Comparison of ENCODE assay signal across 8 cellular contexts in genomic region chr3:160129459-160130061, GRCh38.
DNase-seq lines count a peak whose midpoint lies in the region; ATAC-seq and TF ChIP-seq lines count a peak whose summit lies in the region.

No MANE protein-coding gene starts in this region.

- H3K4me3 Mint-ChIP-seq in effector memory CD8-positive, alpha-beta T cell: no peak overlapping the region

- peak; percentile 38 for ATAC-seq in Right ventricle myocardium superior (ENCODE audit: poor library complexity)
- ATAC-seq in HG03571 (IDR thresholded peaks at IDR 0.05; ENCODE audit: unreplicated experiment): peak; percentile 57
- ATAC-seq in effector memory CD8-positive, alpha-beta T cell (replicated peaks): no peak

- peaks cover 5 to 56% of the 10 kb centered on the region in 2 donors for H3K27me3 Mint-ChIP-seq in effector memory CD8-positive, alpha-beta T cell

- H3K4me1 Mint-ChIP-seq in effector memory CD8-positive, alpha-beta T cell (ENCODE audit: low read depth in 2 of 2): peaks cover 2 to 3% of the 10 kb centered on the region in 2 donors

- TF ChIP-seq POLR2A in ovary (IDR thresholded peaks at IDR 0.05): no peak

- DNase-seq in Right ventricle myocardium superior: no peak
- no peak for DNase-seq in cardiac septum (ENCODE audit: low spot score)
- DNase-seq in astrocyte of the hippocampus (ENCODE audit: low read depth, low spot score): peak; percentile 88
- DNase-seq in pulmonary artery endothelial cell (ENCODE audit: low read depth, low spot score): peak; percentile 77
- no peak for DNase-seq in effector memory CD8-positive, alpha-beta T cell
- no peak for DNase-seq in ovary
- DNase-seq in NK-92 (lab: John Stamatoyannopoulos, UW; ENCODE audit: unreplicated experiment): no peak

- no peaks in the 10 kb centered on the region for H3K36me3 ChIP-seq in ovary

- no peak overlapping the region for H3K4me3 ChIP-seq in ovary

- H3K4me1 ChIP-seq in ovary (ENCODE audit: insufficient read depth): no peaks in the 10 kb centered on the region

- no peaks in the 10 kb centered on the region for H3K36me3 Mint-ChIP-seq in effector memory CD8-positive, alpha-beta T cell (ENCODE audit: insufficient read depth)

- H3K27ac Mint-ChIP-seq in effector memory CD8-positive, alpha-beta T cell: no peak overlapping the region

- no peaks in the 10 kb centered on the region for H3K27me3 ChIP-seq in ovary

- no peak for TF ChIP-seq CTCF in ovary (IDR thresholded peaks at IDR 0.05)

- intact Hi-C loops in Right ventricle myocardium superior (cut with DNase I): no loop called here
- intact Hi-C loops in cardiac septum (cut with DNase I): loop anchor here (10.0 kb wide), 1 partner anchor 95 kb away; no protein-coding TSS in a partner anchor
- intact Hi-C loops in ovary (cut with DNase I): no loop called here

- TF ChIP-seq EP300 in ovary (IDR thresholded peaks at IDR 0.05): no peak

- H3K9me3 Mint-ChIP-seq in effector memory CD8-positive, alpha-beta T cell: no peaks in the 10 kb centered on the region

- 22 to 29% (median 29%) methylated on average over 4 of the region's 4 CpGs for WGBS in ovary, 3 donors

- H3K27ac ChIP-seq in ovary: no peak overlapping the region

- no peaks in the 10 kb centered on the region for H3K9me3 ChIP-seq in ovary

Comparison
In these comparisons a context has a peak if more than half of its experiments do, and no peak if none do; other contexts are left out.
1. DNase-seq: peak in astrocyte of the hippocampus (single experiment) and pulmonary artery endothelial cell (single experiment); none in Right ventricle myocardium superior (single experiment), cardiac septum (single experiment), effector memory CD8-positive, alpha-beta T cell (0 of 3), ovary (0 of 5) and NK-92 (single experiment).